Comparison of ENCODE assay signal across 2 cellular contexts in genomic region chr7:143411976-143412708, GRCh38.
TF ChIP-seq lines count a peak whose summit lies in the region.

No MANE protein-coding gene starts in this region.

TF ChIP-seq in GM23338, 12 proteins besides CTCF, POLR2A, EP300 and RAD21 (continued from another document):
- TF ChIP-seq ZNF462 (CRISPR knock-in tag; IDR thresholded peaks at IDR 0.05) (no peak), ETS1 (IDR thresholded peaks at IDR 0.05) (no peak), CREB1 (CRISPR knock-in tag; IDR thresholded peaks at IDR 0.05; ENCODE audit: low read depth) (no peak), JUNB (IDR thresholded peaks at IDR 0.05; ENCODE audit: unreplicated experiment) (no peak), EZH2phosphoT487 (IDR thresholded peaks at IDR 0.05; ENCODE audit: unreplicated experiment) (no peak), POLR2AphosphoS5 (IDR thresholded peaks at IDR 0.05; ENCODE audit: low read depth) (no peak), ZNF331 (CRISPR knock-in tag; IDR thresholded peaks at IDR 0.05; ENCODE audit: low read depth) (no peak), EZH2 (IDR thresholded peaks at IDR 0.05; ENCODE audit: low read depth, unreplicated experiment) (no peak), REST (IDR thresholded peaks at IDR 0.05; ENCODE audit: unreplicated experiment) (no peak), ZNF114 (CRISPR knock-in tag; IDR thresholded peaks at IDR 0.05) (no peak), STAT1 (IDR thresholded peaks at IDR 0.05; ENCODE audit: unreplicated experiment) (no peak)

TF ChIP-seq in WTC11, 78 proteins besides CTCF, POLR2A, EP300 and RAD21 (continued from another document):
- no peak for TF ChIP-seq IRF1 (CRISPR knock-in tag; IDR thresholded peaks at IDR 0.05)
- no peak for TF ChIP-seq FOXJ3 (CRISPR knock-in tag; IDR thresholded peaks at IDR 0.05; ENCODE audit: borderline replicate concordance)
- no peak for TF ChIP-seq GABPB1 (CRISPR knock-in tag; IDR thresholded peaks at IDR 0.05)
- TF ChIP-seq EMX1 (CRISPR knock-in tag; IDR thresholded peaks at IDR 0.05), result no peak
- TF ChIP-seq ZNF317 (CRISPR knock-in tag; IDR thresholded peaks at IDR 0.05; ENCODE audit: borderline replicate concordance, low read depth), result no peak
- TF ChIP-seq ELF4 (CRISPR knock-in tag; IDR thresholded peaks at IDR 0.05; ENCODE audit: low read depth), result no peak
- no peak for TF ChIP-seq NR2C2 (CRISPR knock-in tag; IDR thresholded peaks at IDR 0.05)
- TF ChIP-seq ZNF232 (CRISPR knock-in tag; IDR thresholded peaks at IDR 0.05), result no peak
- TF ChIP-seq ATF1 (CRISPR knock-in tag; IDR thresholded peaks at IDR 0.05), result no peak
- TF ChIP-seq ZSCAN18 (CRISPR knock-in tag; IDR thresholded peaks at IDR 0.05), result peak; percentile 51; the same call in 1 of the 2 replicates
- TF ChIP-seq GRHL2 (CRISPR knock-in tag; IDR thresholded peaks at IDR 0.05; ENCODE audit: insufficient replicate concordance, severe bottlenecking), result no peak
- no peak for TF ChIP-seq ZNF121 (CRISPR knock-in tag; IDR thresholded peaks at IDR 0.05)
- TF ChIP-seq IRF2 (CRISPR knock-in tag; IDR thresholded peaks at IDR 0.05; ENCODE audit: borderline replicate concordance, low read depth), result no peak
- no peak for TF ChIP-seq MYBL2 (CRISPR knock-in tag; IDR thresholded peaks at IDR 0.05)
- no peak for TF ChIP-seq FOXP4 (CRISPR knock-in tag; IDR thresholded peaks at IDR 0.05)
- TF ChIP-seq CDX4 (CRISPR knock-in tag; IDR thresholded peaks at IDR 0.05; ENCODE audit: borderline replicate concordance), result no peak
- no peak for TF ChIP-seq SOX15 (CRISPR knock-in tag; IDR thresholded peaks at IDR 0.05)
- no peak for TF ChIP-seq RORB (CRISPR knock-in tag; IDR thresholded peaks at IDR 0.05)
- TF ChIP-seq NR1H2 (CRISPR knock-in tag; IDR thresholded peaks at IDR 0.05), result no peak
- no peak for TF ChIP-seq ZNF263 (CRISPR knock-in tag; IDR thresholded peaks at IDR 0.05; ENCODE audit: low read depth)
- no peak for TF ChIP-seq TEAD1 (CRISPR knock-in tag; IDR thresholded peaks at IDR 0.05)
- no peak for TF ChIP-seq ZNF671 (CRISPR knock-in tag; IDR thresholded peaks at IDR 0.05)
- TF ChIP-seq MXD4 (CRISPR knock-in tag; IDR thresholded peaks at IDR 0.05; ENCODE audit: borderline replicate concordance), result peak; percentile 75; the same call in 1 of the 2 replicates
- TF ChIP-seq OVOL2 (CRISPR knock-in tag; IDR thresholded peaks at IDR 0.05; ENCODE audit: borderline replicate concordance), result no peak
- 0 out of 2 replicates have a peak, but pooled peaks have one; percentile 50 for TF ChIP-seq ZNF532 (CRISPR knock-in tag; IDR thresholded peaks at IDR 0.05; ENCODE audit: borderline replicate concordance)
- TF ChIP-seq E2F5 (CRISPR knock-in tag; IDR thresholded peaks at IDR 0.05), result no peak
